22 cellular contexts compared by ENCODE assay signal in the genomic region with DNA sequence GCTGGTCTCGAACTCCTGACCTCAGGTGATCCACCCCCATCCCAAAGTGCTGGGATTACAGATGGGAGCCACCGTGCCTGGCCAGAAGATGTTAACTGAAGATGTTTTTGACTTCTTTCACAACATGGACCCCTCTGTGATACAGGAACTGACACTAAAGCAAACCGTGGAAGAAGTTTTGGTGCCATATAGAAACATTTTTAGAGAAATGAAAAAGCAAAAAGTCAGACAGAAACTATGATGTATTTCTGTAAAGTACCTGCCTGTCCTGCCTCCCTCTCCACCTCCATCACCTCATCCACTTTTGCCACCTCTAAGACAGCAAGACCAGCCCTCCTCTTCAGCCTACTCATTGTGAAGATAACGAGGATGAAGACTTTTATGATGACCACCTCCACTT. TPM values are rescaled to one million over a fixed set of nuclear protein-coding genes. Genes with fewer than 3 reads are reported as not detected.
"Had no signal": no experiment of that assay in that cellular context is flagged by ENCODE, and none has a peak within 500 bp of the region (broad histone marks: within the 10 kb centered on the region; RNA-seq: fewer than 3 reads in every experiment).

No MANE protein-coding gene starts in this region.

- H3K9me3 Mint-ChIP-seq: activated naive CD4-positive, alpha-beta T cell treated with anti-CD3 and anti-CD28 coated beads, Interleukin-2, amount 50 U/mL, for 72 hours; activated T-cell treated with anti-CD3 and anti-CD28 coated beads, Interleukin-2, amount 50 U/mL, for 24 hours; activated T-helper 1 cell treated with anti-CD3 and anti-CD28 coated beads, Interleukin-12 subunit alpha, Interleukin-12 subunit beta, Interleukin-2, Interleukin-4 antibody, amounts not matched to agents 30 ng/mL and 10 ng/mL and 1 ng/mL, durations not matched to agents 14 hours and 24 hours and 36 hours; T-helper 1 cell treated with Interleukin-12 subunit alpha and Interleukin-12 subunit beta and Interleukin-4 antibody, amounts not matched to agents 30 μg/mL and 1 μg/mL, for 36 hours had no signal

- H3K27ac ChIP-seq: brain microvascular endothelial cell, cardiac muscle cell had no signal

- H3K36me3 ChIP-seq: brain microvascular endothelial cell, cardiac muscle cell had no signal

- DNase-seq: activated CD4-positive, alpha-beta T cell treated with anti-CD3 and anti-CD28 coated beads for 48 hours; activated CD4-positive, alpha-beta T cell treated with anti-CD3 and anti-CD28 coated beads, Interleukin-2, amount 50 U/mL, for 4 hours; activated CD8-positive, alpha-beta memory T cell treated with anti-CD3 and anti-CD28 coated beads, Interleukin-2, amount 10 ng/mL, durations not matched to agents 7 days and 5 days; activated effector memory CD4-positive, alpha-beta T cell treated with anti-CD3 and anti-CD28 coated beads, Interleukin-2, amount 50 U/mL, for 16 hours; activated naive CD4-positive, alpha-beta T cell treated with Interleukin-2 at 50 U/mL for 16 hours; activated T-cell treated with anti-CD3 and anti-CD28 coated beads, Interleukin-2, amount 50 U/mL, for 24 hours; brain microvascular endothelial cell; NCI-H1048; NCI-H146; NCI-H1930; NCI-H2171; NCI-H345; NCI-H510A treated with DMSO at 0.1 percent for 48 hours; NCI-H69; NK-92 treated with Interleukin-12 subunit alpha and Interleukin-12 subunit beta, amount 100 ng/mL, for 24 hours; PC-3; SHP77 treated with DMSO at 0.1 percent for 48 hours had no signal

- H3K4me1 Mint-ChIP-seq: activated CD8-positive, alpha-beta memory T cell treated with anti-CD3 and anti-CD28 coated beads, Interleukin-2, amount 10 ng/mL, durations not matched to agents 7 days and 5 days had no signal

- H3K36me3 Mint-ChIP-seq: activated CD8-positive, alpha-beta memory T cell treated with anti-CD3 and anti-CD28 coated beads, Interleukin-2, amount 10 ng/mL, durations not matched to agents 7 days and 5 days; activated naive CD4-positive, alpha-beta T cell treated with anti-CD3 and anti-CD28 coated beads, Interleukin-2, amount 50 U/mL, for 72 hours had no signal

- H3K4me3 Mint-ChIP-seq: activated CD8-positive, alpha-beta memory T cell treated with anti-CD3 and anti-CD28 coated beads, Interleukin-2, amount 10 ng/mL, durations not matched to agents 7 days and 5 days; activated T-cell treated with anti-CD3 and anti-CD28 coated beads, Interleukin-2, amount 50 U/mL, for 24 hours; activated T-helper 1 cell treated with anti-CD3 and anti-CD28 coated beads, Interleukin-12 subunit alpha, Interleukin-12 subunit beta, Interleukin-2, Interleukin-4 antibody, amounts not matched to agents 30 ng/mL and 10 ng/mL and 1 ng/mL, durations not matched to agents 14 hours and 24 hours and 36 hours; T-helper 1 cell treated with Interleukin-12 subunit alpha and Interleukin-12 subunit beta and Interleukin-4 antibody, amounts not matched to agents 30 μg/mL and 1 μg/mL, for 36 hours had no signal

- H3K27ac Mint-ChIP-seq: activated CD8-positive, alpha-beta memory T cell treated with anti-CD3 and anti-CD28 coated beads, Interleukin-2, amount 10 ng/mL, durations not matched to agents 7 days and 5 days; activated naive CD4-positive, alpha-beta T cell treated with anti-CD3 and anti-CD28 coated beads, Interleukin-2, amount 50 U/mL, for 72 hours; activated T-cell treated with anti-CD3 and anti-CD28 coated beads, Interleukin-2, amount 50 U/mL, for 24 hours; activated T-helper 1 cell treated with anti-CD3 and anti-CD28 coated beads, Interleukin-12 subunit alpha, Interleukin-12 subunit beta, Interleukin-2, Interleukin-4 antibody, amounts not matched to agents 30 ng/mL and 10 ng/mL and 1 ng/mL, durations not matched to agents 14 hours and 24 hours and 36 hours; T-helper 1 cell treated with Interleukin-12 subunit alpha and Interleukin-12 subunit beta and Interleukin-4 antibody, amounts not matched to agents 30 μg/mL and 1 μg/mL, for 36 hours had no signal

- ATAC-seq: activated CD4-positive, CD25-positive, alpha-beta regulatory T cell treated with anti-CD3 and anti-CD28 coated beads, Interleukin-2, amount 50 U/mL, for 24 hours; activated CD8-positive, alpha-beta memory T cell treated with anti-CD3 and anti-CD28 coated beads, Interleukin-2, amount 10 ng/mL, durations not matched to agents 7 days and 5 days; PC-3 had no signal

- H3K4me3 ChIP-seq: cardiac muscle cell had no signal

- H3K27me3 ChIP-seq: brain microvascular endothelial cell, cardiac muscle cell had no signal

RNA-seq across cellular contexts. Expression of gene FBXO17, which starts 45.5 kb away (rescaled TPM):
- total RNA-seq: PC-3 had no signal
